8 cellular contexts compared by ENCODE assay signal in the genomic region with DNA sequence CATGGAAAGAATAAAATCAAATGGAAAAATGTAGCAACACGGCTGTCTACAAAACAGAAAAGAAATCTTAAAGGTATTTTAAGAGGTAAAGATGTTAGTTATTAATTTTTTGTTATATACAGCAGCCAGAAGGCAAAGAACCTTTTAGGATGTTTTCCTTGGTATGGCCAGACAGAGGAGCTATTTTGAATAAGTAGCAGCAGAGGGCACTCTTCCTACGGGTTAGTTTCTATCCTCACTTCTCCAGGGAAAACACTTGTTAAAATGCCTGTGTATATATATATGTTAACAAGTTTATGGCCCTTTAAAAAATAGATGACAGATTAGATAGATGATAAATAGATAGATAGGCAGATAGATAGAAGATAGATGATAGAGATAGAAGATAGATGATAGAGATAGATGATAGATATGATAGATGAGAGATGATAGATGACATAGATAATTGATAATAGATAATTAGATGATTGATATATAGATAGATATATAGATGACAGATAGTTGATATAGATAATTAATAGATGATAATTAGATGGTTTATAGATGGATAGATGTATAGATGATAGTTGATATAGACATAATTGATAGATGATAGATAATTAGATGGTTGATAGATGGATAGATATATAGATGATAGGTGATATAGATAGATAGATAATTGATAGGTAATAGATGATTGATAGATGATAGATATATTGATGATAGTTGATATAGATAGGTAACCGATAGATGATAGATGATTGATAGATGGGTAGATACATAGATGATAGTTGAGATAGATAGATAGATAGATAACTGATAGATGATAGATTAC. TPM values are rescaled to one million over a fixed set of nuclear protein-coding genes. Genes with fewer than 3 reads are reported as not detected.
A peak's percentile ranks its signal among the peaks of the same experiment; 100 is the strongest.
DNase-seq lines count a peak whose midpoint lies in the region; ATAC-seq and TF ChIP-seq lines count a peak whose summit lies in the region.

No MANE protein-coding gene starts in this region.

- POLR2A ChIA-PET in PC-9 (lab: Charles Lee; ENCODE audit: unreplicated experiment) = interaction anchor here (0.6 kb wide), 1 partner anchor 185 kb away, joined by 4 read pairs; a partner anchor contains a TSS

- no peaks in the 10 kb centered on the region for H4K20me1 ChIP-seq in PC-9 (ENCODE audit: insufficient read depth)

- H3K4me1 ChIP-seq in PC-9 (replicated peaks; ENCODE audit: insufficient read depth) = peaks cover 4% of the 10 kb centered on the region; the same call in 1 of the 2 replicates

- H3K9me2 ChIP-seq in PC-9 (ENCODE audit: insufficient read depth) = no peaks in the 10 kb centered on the region

- no peak overlapping the region for H2AFZ ChIP-seq in PC-9

- H3F3A ChIP-seq in PC-9 (ENCODE audit: insufficient read depth, low read depth) = no peaks in the 10 kb centered on the region

- no peaks in the 10 kb centered on the region for H3K9me3 ChIP-seq in PC-9 (ENCODE audit: insufficient read depth, low read depth)

- H3K27ac ChIP-seq in PC-9 = no peak overlapping the region

- CTCF ChIA-PET in PC-9 (lab: Charles Lee) = interaction anchor here (0.6 to 1.0 kb wide), 5 partner anchors 113 to 816 kb away, joined by 3 read pairs; no protein-coding TSS in a partner anchor

- no TSS peak for BruUV-seq in PC-9 (replicated peaks; lab: Mats Ljungman, UMichigan)

- H3K27me3 ChIP-seq in PC-9 (ENCODE audit: insufficient read depth, low read depth) = no peaks in the 10 kb centered on the region

- no peak overlapping the region for H3K4me3 Mint-ChIP-seq in osteocyte (ENCODE audit: unreplicated experiment)
- H3K4me3 Mint-ChIP-seq in activated CD4-positive, alpha-beta T cell treated with anti-CD3 and anti-CD28 coated beads, Interleukin-2, amount 10 ng/mL, durations not matched to agents 24 days and 14 days = no peak overlapping the region

- H3K9me3 Mint-ChIP-seq in osteocyte (ENCODE audit: unreplicated experiment) = no peaks in the 10 kb centered on the region
- H3K9me3 Mint-ChIP-seq in activated CD4-positive, alpha-beta T cell treated with anti-CD3 and anti-CD28 coated beads, Interleukin-2, amount 10 ng/mL, durations not matched to agents 24 days and 14 days = no peaks in the 10 kb centered on the region

- no peak for ATAC-seq in HG03159 (IDR thresholded peaks at IDR 0.05; ENCODE audit: unreplicated experiment)

- no peak overlapping the region for H3K4me3 ChIP-seq in PC-9
- no peak overlapping the region for H3K4me3 ChIP-seq in epithelial cell of proximal tubule (ENCODE audit: low read depth, low read length)

- H3K27ac Mint-ChIP-seq in osteocyte (ENCODE audit: unreplicated experiment) = no peak overlapping the region
- H3K27ac Mint-ChIP-seq in activated CD4-positive, alpha-beta T cell treated with anti-CD3 and anti-CD28 coated beads, Interleukin-2, amount 10 ng/mL, durations not matched to agents 24 days and 14 days = no peak overlapping the region

- no peaks in the 10 kb centered on the region for H3K4me1 Mint-ChIP-seq in osteocyte (ENCODE audit: unreplicated experiment)
- H3K4me1 Mint-ChIP-seq in activated CD4-positive, alpha-beta T cell treated with anti-CD3 and anti-CD28 coated beads, Interleukin-2, amount 10 ng/mL, durations not matched to agents 24 days and 14 days = no peaks in the 10 kb centered on the region

- 0 out of 2 replicates have a peak overlapping the region, but pooled peaks have one; percentile 16 for H3K4me2 ChIP-seq in PC-9

- no peaks in the 10 kb centered on the region for H3K79me2 ChIP-seq in PC-9 (ENCODE audit: low read depth)

- no peaks in the 10 kb centered on the region for H3K36me3 ChIP-seq in PC-9 (ENCODE audit: low read depth)

- peaks cover 45% of the 10 kb centered on the region for H3K27me3 Mint-ChIP-seq in osteocyte (ENCODE audit: unreplicated experiment)
- H3K27me3 Mint-ChIP-seq in activated CD4-positive, alpha-beta T cell treated with anti-CD3 and anti-CD28 coated beads, Interleukin-2, amount 10 ng/mL, durations not matched to agents 24 days and 14 days = no peaks in the 10 kb centered on the region

- no peaks in the 10 kb centered on the region for H3K36me3 Mint-ChIP-seq in osteocyte (ENCODE audit: unreplicated experiment)
- no peaks in the 10 kb centered on the region for H3K36me3 Mint-ChIP-seq in activated CD4-positive, alpha-beta T cell treated with anti-CD3 and anti-CD28 coated beads, Interleukin-2, amount 10 ng/mL, durations not matched to agents 24 days and 14 days (ENCODE audit: low read depth)

- peak; percentile 85 for TF ChIP-seq CTCF in PC-9 (conservative IDR thresholded peaks at IDR 0.05)
- TF ChIP-seq CTCF in epithelial cell of proximal tubule (conservative IDR thresholded peaks at IDR 0.05; ENCODE audit: low read depth, low read length) = peak; percentile 66
- TF ChIP-seq CTCF in osteocyte (IDR thresholded peaks at IDR 0.05) = peak; percentile 75

- intact Hi-C loops in PC-9 (cut with micrococcal nuclease; ENCODE audit: unreplicated experiment) = loop anchor here (5.0 to 10.0 kb wide), 5 partner anchors 64 to 824 kb away; no protein-coding TSS in a partner anchor
- intact Hi-C loops in activated CD4-positive, alpha-beta T cell treated with anti-CD3 and anti-CD28 coated beads, Interleukin-2, amount 10 ng/mL, durations not matched to agents 24 days and 14 days (cut with micrococcal nuclease) = loop anchor here (2.0 to 5.0 kb wide), 2 partner anchors 116 to 314 kb away; no protein-coding TSS in a partner anchor

- DNase-seq in COR-L47 (lab: John Stamatoyannopoulos, UW) = peak; percentile 39
- peak; percentile 87 to 95 for DNase-seq in Kasumi-1 (lab: John Stamatoyannopoulos, UW)
- peak in 1 of 2 experiments; percentile 69 for DNase-seq in PC-9
- no peak for DNase-seq in epithelial cell of proximal tubule (ENCODE audit: low read depth)
- DNase-seq in osteocyte (ENCODE audit: extremely low spot score, unreplicated experiment) = no peak
- no peak for DNase-seq in activated T-cell treated with anti-CD3 and anti-CD28 coated beads for 4 hours
- no peak for DNase-seq in activated CD4-positive, alpha-beta T cell treated with anti-CD3 and anti-CD28 coated beads, Interleukin-2, amount 10 ng/mL, durations not matched to agents 24 days and 14 days

RNA-seq across cellular contexts. Expression of a gene that starts 57.8 kb away (rescaled TPM):
- 0.25 and 0.26 TPM in 2 replicates for total RNA-seq in PC-9 (2021)
- 0.23 and 0.36 TPM in 2 replicates for total RNA-seq in epithelial cell of proximal tubule
- total RNA-seq in osteocyte = not detected in 2 replicates
- not detected in 2 replicates for total RNA-seq in activated CD4-positive, alpha-beta T cell treated with anti-CD3 and anti-CD28 coated beads, Interleukin-2, amount 10 ng/mL, durations not matched to agents 24 days and 14 days

Comparison
In these comparisons a context has a peak if more than half of its experiments do, and no peak if none do; other contexts are left out.
1. DNase-seq: peak in COR-L47 (single experiment) and Kasumi-1 (2 of 2); none in epithelial cell of proximal tubule (single experiment), osteocyte (single experiment), activated T-cell treated with anti-CD3 and anti-CD28 coated beads for 4 hours (single experiment) and activated CD4-positive, alpha-beta T cell treated with anti-CD3 and anti-CD28 coated beads, Interleukin-2, amount 10 ng/mL, durations not matched to agents 24 days and 14 days (single experiment).
2. Peak in every context shown above with its lines, with median percentiles within 50 percentile points of each other: CTCF ChIP-seq.